Comparison of ENCODE assay signal across 2 cellular contexts in genomic region chr19:11433526-11433925, GRCh38.
TF ChIP-seq lines count a peak whose summit lies in the region.

No MANE protein-coding gene starts in this region.

TF ChIP-seq in WTC11, 78 proteins besides CTCF, POLR2A, EP300 and RAD21:
- TF ChIP-seq ZNF121 (CRISPR knock-in tag; IDR thresholded peaks at IDR 0.05) = peak; percentile 68; the same call in 1 of the 2 replicates

TF ChIP-seq in HepG2, 621 proteins besides CTCF, POLR2A, EP300 and RAD21:
- TF ChIP-seq ZNF121 (CRISPR knock-in tag; IDR thresholded peaks at IDR 0.05) = 0 out of 2 replicates have a peak, but pooled peaks have one; percentile 16
